ENCODE assay signal across 16 cellular contexts in genomic region chr12:51021694-51022093, GRCh38. TPM values are rescaled to one million over a fixed set of nuclear protein-coding genes. Genes with fewer than 3 reads are reported as not detected.
A peak's percentile ranks its signal among the peaks of the same experiment; 100 is the strongest.
DNase-seq lines count a peak whose midpoint lies in the region; ATAC-seq, FAIRE-seq and TF ChIP-seq lines count a peak whose summit lies in the region.
"Had no signal": no experiment of that assay in that cellular context is flagged by ENCODE, and none has a peak within 500 bp of the region (broad histone marks: within the 10 kb centered on the region; RNA-seq: fewer than 3 reads in every experiment).

No MANE protein-coding gene starts in this region.

- no peaks in the 10 kb centered on the region for H3K9me3 ChIP-seq in OCI-LY1 (ENCODE audit: low read length)
- no peaks in the 10 kb centered on the region for H3K9me3 ChIP-seq in GM12878 (replicated peaks; ENCODE audit: control insufficient read depth, insufficient read depth, low read length)
- H3K9me3 ChIP-seq in trophoblast cell (ENCODE audit: insufficient read depth, low read depth, low read length): no peaks in the 10 kb centered on the region
- H3K9me3 ChIP-seq: colonic mucosa had no signal

- no peak overlapping the region for H3K23ac ChIP-seq in trophoblast cell (ENCODE audit: low read length)

- H4K20me1 ChIP-seq in OCI-LY1 (ENCODE audit: insufficient read depth, low read length): no peaks in the 10 kb centered on the region
- no peaks in the 10 kb centered on the region for H4K20me1 ChIP-seq in GM12878 (ENCODE audit: control insufficient read depth, insufficient read depth)

- DNase-seq in activated CD4-positive, alpha-beta T cell treated with anti-CD3 and anti-CD28 coated beads for 36 hours: no peak
- no peak for DNase-seq in activated CD4-positive, alpha-beta T cell treated with anti-CD3 and anti-CD28 coated beads for 48 hours
- DNase-seq in GM12878 (ENCODE audit: low read depth, low spot score): no peak
- DNase-seq in trophoblast cell: no peak
- DNase-seq in NCI-H226: no peak
- no peak for DNase-seq in HEK293T (ENCODE audit: extremely low spot score)
- DNase-seq: activated naive CD4-positive, alpha-beta T cell treated with anti-CD3 and anti-CD28 coated beads, Interleukin-2, amount 50 U/mL, for 16 hours; colonic mucosa; GM23248; NCI-H1048; NCI-H510A treated with DMSO at 0.1 percent for 48 hours had no signal

- TF ChIP-seq RAD21 in GM12878 (IDR thresholded peaks at IDR 0.05; ENCODE audit: insufficient read depth, low read depth, low read length): no peak

- no peak overlapping the region for H2BK12ac ChIP-seq in trophoblast cell (ENCODE audit: low read length)

- H3K4me1 Mint-ChIP-seq in activated CD4-positive, alpha-beta T cell treated with anti-CD3 and anti-CD28 coated beads for 36 hours: peaks cover 68% of the 10 kb centered on the region

- H2BK5ac ChIP-seq in trophoblast cell (ENCODE audit: low read depth, low read length, poor library complexity): no peak overlapping the region

- no peak for TF ChIP-seq CTCF in OCI-LY1 (IDR thresholded peaks at IDR 0.05; ENCODE audit: low read length)
- TF ChIP-seq CTCF in GM12878 (IDR thresholded peaks at IDR 0.05 in 2 of 3, conservative IDR thresholded peaks at IDR 0.05 in 1 of 3; ENCODE audit: control insufficient read depth in 2 of 3, extremely low read depth in 1 of 3, insufficient read depth in 1 of 3, low read depth in 3 of 3, low read length in 3 of 3): no peak

- H2BK120ac ChIP-seq in trophoblast cell (ENCODE audit: insufficient read depth, low read length, poor library complexity): no peak overlapping the region

- H3K79me2 ChIP-seq in OCI-LY1 (ENCODE audit: insufficient read depth, low read length): peaks cover 84% of the 10 kb centered on the region
- peaks cover 47% of the 10 kb centered on the region for H3K79me2 ChIP-seq in GM12878 (ENCODE audit: control insufficient read depth, insufficient read depth, low read length)
- H3K79me2 ChIP-seq in trophoblast cell (ENCODE audit: control insufficient read depth, insufficient read depth, low read length, poor library complexity): peaks cover 11% of the 10 kb centered on the region

- peak overlapping the region; percentile 2 for H3K4ac ChIP-seq in trophoblast cell (ENCODE audit: low read depth, low read length)

- TF ChIP-seq EP300 in GM12878 (IDR thresholded peaks at IDR 0.05; ENCODE audit: borderline replicate concordance in 1 of 2, control insufficient read depth in 1 of 2, low read depth in 2 of 2, low read length in 2 of 2): no peak

- no peak overlapping the region for H2AK5ac ChIP-seq in trophoblast cell (ENCODE audit: low read length)

- no TSS peak for BruUV-seq in GM12878 (replicated peaks; lab: Mats Ljungman, UMichigan)

- H4K91ac ChIP-seq in trophoblast cell (ENCODE audit: low read depth, low read length): no peak overlapping the region

- no peak overlapping the region for H3K9ac ChIP-seq in OCI-LY1 (ENCODE audit: low read length)
- no peak overlapping the region for H3K9ac ChIP-seq in GM12878 (ENCODE audit: control insufficient read depth, insufficient read depth, low read length)
- no peak overlapping the region for H3K9ac ChIP-seq in trophoblast cell (ENCODE audit: low read length)
- H3K9ac ChIP-seq: GM23248 had no signal

- no peak for TF ChIP-seq POLR2A in GM12878 (IDR thresholded peaks at IDR 0.05; ENCODE audit: low read depth, low read length)

- H3K4me3 ChIP-seq in OCI-LY1 (ENCODE audit: low read depth, low read length, poor library complexity, severe bottlenecking): no peak overlapping the region
- no peak overlapping the region for H3K4me3 ChIP-seq in GM12878
- H3K4me3 ChIP-seq in trophoblast cell (ENCODE audit: low read depth, low read length): no peak overlapping the region
- H3K4me3 ChIP-seq: colonic mucosa, GM23248 had no signal

- H3K27ac Mint-ChIP-seq in activated CD4-positive, alpha-beta T cell treated with anti-CD3 and anti-CD28 coated beads for 36 hours: peak overlapping the region; percentile 72

- no peaks in the 10 kb centered on the region for H3K9me2 ChIP-seq in OCI-LY1 (ENCODE audit: low read depth, low read length)

- peaks cover 24% of the 10 kb centered on the region for H3K36me3 Mint-ChIP-seq in activated CD4-positive, alpha-beta T cell treated with anti-CD3 and anti-CD28 coated beads for 36 hours (ENCODE audit: low read depth)
- H3K36me3 Mint-ChIP-seq: type B pancreatic cell had no signal

- POLR2A ChIA-PET in activated CD4-positive, alpha-beta T cell treated with anti-CD3 and anti-CD28 coated beads for 36 hours (lab: Charles Lee): interaction anchor here (0.6 to 1.4 kb wide), 5 partner anchors 11 to 369 kb away, joined by 3 to 18 read pairs (median 4); partner anchors contain the start of gene GALNT6
- POLR2A ChIA-PET in GM12878 (lab: Charles Lee) (interaction anchor here (0.6 to 1.1 kb wide), 3 partner anchors 9 to 27 kb away, joined by 3 to 5 read pairs (median 4); partner anchors contain the start of gene LETMD1), HEK293T (lab: Yijun Ruan, JAX) (interaction anchor here (0.7 kb wide), 1 partner anchor 27 kb away, joined by 3 read pairs; the partner anchor contains the start of gene LETMD1)

- H3K79me1 ChIP-seq in trophoblast cell (ENCODE audit: low read length): peaks cover 16% of the 10 kb centered on the region

- H3K4me1 ChIP-seq in OCI-LY1 (ENCODE audit: insufficient read depth, low read length, severe bottlenecking) (peaks cover 56% of the 10 kb centered on the region), GM12878 (ENCODE audit: control insufficient read depth, insufficient read depth, low read length) (peaks cover 14% of the 10 kb centered on the region; the same call in 1 of the 2 replicates), trophoblast cell (ENCODE audit: control insufficient read depth in 1 of 2, insufficient read depth in 2 of 2, low read length in 2 of 2) (peaks cover 7 to 8% of the 10 kb centered on the region in 2 experiments)
- H3K4me1 ChIP-seq: colonic mucosa had no signal

- in situ Hi-C loops in GM12878 (cut with MboI): no loop called here

- H2AFZ ChIP-seq in OCI-LY1 (ENCODE audit: low read length) (no peak overlapping the region), GM12878 (ENCODE audit: control insufficient read depth, low read depth, low read length) (no peak overlapping the region), trophoblast cell (ENCODE audit: insufficient read depth, low read length, poor library complexity) (no peak overlapping the region)
- H2AFZ ChIP-seq: GM23248 had no signal

- no peak overlapping the region for H3K18ac ChIP-seq in trophoblast cell (ENCODE audit: low read length)

- H3K36me3 ChIP-seq in OCI-LY1 (ENCODE audit: insufficient read depth, low read length) (0 out of 2 replicates have a peak, but pooled peaks cover 3% of the 10 kb centered on the region), GM12878 (ENCODE audit: control insufficient read depth in 2 of 2, insufficient read depth in 2 of 2, low read length in 1 of 2) (no peaks in the 10 kb centered on the region), trophoblast cell (ENCODE audit: control insufficient read depth in 1 of 2, insufficient read depth in 2 of 2, low read length in 2 of 2) (peaks cover 0 to 2% of the 10 kb centered on the region in 2 experiments)
- H3K36me3 ChIP-seq: colonic mucosa had no signal

- no peak overlapping the region for H3K14ac ChIP-seq in trophoblast cell (ENCODE audit: low read length)

- no peak for FAIRE-seq in GM12878 (lab: Jason Lieb, UNC)
- FAIRE-seq: A204.1 had no signal

- SMC1A ChIA-PET in GM12878 (lab: Charles Lee; ENCODE audit: uncharacterized antibody, unreplicated experiment): interaction anchor here (0.6 to 2.1 kb wide), 11 partner anchors 9 to 1223 kb away, joined by 3 to 13 read pairs (median 3); no protein-coding TSS in a partner anchor

- H3K9me3 Mint-ChIP-seq in activated CD4-positive, alpha-beta T cell treated with anti-CD3 and anti-CD28 coated beads for 36 hours (ENCODE audit: low read depth): no peaks in the 10 kb centered on the region
- H3K9me3 Mint-ChIP-seq: type B pancreatic cell had no signal

- intact Hi-C loops in activated CD4-positive, alpha-beta T cell treated with anti-CD3 and anti-CD28 coated beads for 36 hours (cut with DNase I, micrococcal nuclease): loop anchor here in 1 of 2 experiments (10.0 kb wide), 2 partner anchors 517 to 797 kb away; partner anchors contain the start of gene DIP2B
- intact Hi-C loops in GM12878 (cut with micrococcal nuclease; ENCODE audit: unreplicated experiment): no loop called here

- peak overlapping the region; percentile 52 for H3K4me3 Mint-ChIP-seq in activated CD4-positive, alpha-beta T cell treated with anti-CD3 and anti-CD28 coated beads for 36 hours
- H3K4me3 Mint-ChIP-seq: type B pancreatic cell had no signal

- H3F3A ChIP-seq in OCI-LY1 (ENCODE audit: insufficient read depth, low read length): no peaks in the 10 kb centered on the region

- peak overlapping the region; percentile 26; the same call in 1 of the 2 replicates for H3K4me2 ChIP-seq in OCI-LY1 (ENCODE audit: low read length)
- H3K4me2 ChIP-seq in GM12878 (ENCODE audit: control insufficient read depth, insufficient read depth): peak overlapping the region; percentile 65
- H3K4me2 ChIP-seq in trophoblast cell (ENCODE audit: low read length): no peak overlapping the region

- RAD21 ChIA-PET in GM12878 (lab: Charles Lee; ENCODE audit: unreplicated experiment): interaction anchor here (0.9 to 2.7 kb wide), 12 partner anchors 9 to 320 kb away, joined by 3 to 14 read pairs (median 4); no protein-coding TSS in a partner anchor

- CTCF ChIA-PET in activated CD4-positive, alpha-beta T cell treated with anti-CD3 and anti-CD28 coated beads for 36 hours (lab: Charles Lee): interaction anchor here (0.7 to 6.1 kb wide), 5 partner anchors 10 to 330 kb away, joined by 3 to 40 read pairs (median 3); no protein-coding TSS in a partner anchor
- CTCF ChIA-PET in GM12878 (lab: Yijun Ruan, JAX) (interaction anchor here (0.6 to 2.0 kb wide), 9 partner anchors 9 to 1414 kb away, joined by 3 to 12 read pairs (median 4); partner anchors contain the start of gene ATF1), HEK293T (lab: Yijun Ruan, JAX) (interaction anchor here (0.5 kb wide), 1 partner anchor 589 kb away, joined by 3 read pairs; no protein-coding TSS in a partner anchor)

- 0% methylated on average over 1 of the region's 1 CpG for WGBS in GM12878 (ENCODE audit: insufficient coverage, insufficient replicate concordance, low lambda C conversion rate, missing lambda C conversion rate)
- WGBS in trophoblast cell (ENCODE audit: extremely low coverage, insufficient coverage, insufficient read length): no CpG with 5 or more reads among the region's 1 CpG

- H3K27me3 Mint-ChIP-seq in activated CD4-positive, alpha-beta T cell treated with anti-CD3 and anti-CD28 coated beads for 36 hours: no peaks in the 10 kb centered on the region
- H3K27me3 Mint-ChIP-seq: type B pancreatic cell had no signal

- H3K27ac ChIP-seq in OCI-LY1 (ENCODE audit: low read depth, low read length, poor library complexity, severe bottlenecking): peak overlapping the region; percentile 20
- no peak overlapping the region for H3K27ac ChIP-seq in GM12878 (ENCODE audit: control insufficient read depth, insufficient read depth)
- no peak overlapping the region for H3K27ac ChIP-seq in trophoblast cell (ENCODE audit: low read depth, low read length)
- H3K27ac ChIP-seq: colonic mucosa, GM23248 had no signal

- no peak for ATAC-seq in activated CD4-positive, alpha-beta T cell treated with anti-CD3 and anti-CD28 coated beads for 36 hours
- no peak for ATAC-seq in GM12878
- no peak for ATAC-seq in GM21737 (IDR thresholded peaks at IDR 0.05; ENCODE audit: unreplicated experiment)
- ATAC-seq: Right ventricle myocardium inferior had no signal

- no peaks in the 10 kb centered on the region for H3K27me3 ChIP-seq in OCI-LY1 (ENCODE audit: insufficient read depth, low read length)
- no peaks in the 10 kb centered on the region for H3K27me3 ChIP-seq in GM12878 (replicated peaks in 1 of 2; ENCODE audit: control insufficient read depth in 2 of 2, insufficient read depth in 2 of 2, low read length in 1 of 2)
- H3K27me3 ChIP-seq in trophoblast cell (ENCODE audit: insufficient read depth, low read length): no peaks in the 10 kb centered on the region
- H3K27me3 ChIP-seq: colonic mucosa had no signal

- H4K12ac ChIP-seq in trophoblast cell (ENCODE audit: low read depth, low read length): no peak overlapping the region

- H4K8ac ChIP-seq in trophoblast cell (ENCODE audit: low read depth, low read length): no peak overlapping the region

RNA-seq across cellular contexts. Expression of gene SLC11A2, which starts 4.5 kb away (rescaled TPM):
- total RNA-seq in activated CD4-positive, alpha-beta T cell treated with anti-CD3 and anti-CD28 coated beads for 36 hours: 10 to 100 TPM; 31.0 to 32.9 TPM
- total RNA-seq in GM12878 (2013; cell fraction: nucleolus; rRNA removed): 123 and 135 TPM in 2 replicates
- total RNA-seq in GM12878 (2014; rRNA removed) (22.1 and 22.2 TPM in 2 replicates), GM12878 (2014; rRNA removed; fragmentation: Illumina TruSeq; extraction: Trizol) (15.2 and 17.7 TPM in 2 replicates), GM12878 (2021) (13.4 and 19.0 TPM in 2 replicates)
- polyA plus RNA-seq in GM12878 (2011; ENCODE audit: low read depth): 10.6 TPM
- polyA plus RNA-seq in GM12878 (2011; rRNA removed) (27.5 and 29.4 TPM in 2 replicates), GM12878 (2014; fragmentation: Illumina TruSeq; extraction: Trizol) (15.1 and 21.3 TPM in 2 replicates), GM12878 (2014; fragmentation: Nextera tagmentation; extraction: Ambion mirVana) (1 to 10 TPM; 6.2 to 9.0 TPM), GM12878 (2014; rRNA removed) (16.0 and 19.3 TPM in 2 replicates), GM12878 (2016; fragmentation: Nextera tagmentation; extraction: Ambion mirVana) (10 to 100 TPM; 14.5 to 15.9 TPM)
- 17.6 and 23.7 TPM in 2 replicates for polyA plus RNA-seq in GM12878 (2011; cell fraction: cytosol; rRNA removed)
- polyA plus RNA-seq in GM12878 (2011; cell fraction: nucleus; rRNA removed): 46.6 and 57.2 TPM in 2 replicates
- 11.2 and 13.6 TPM in 2 replicates for polyA plus RNA-seq in GM12878 (2012)
- polyA minus RNA-seq in GM12878 (2011; rRNA and poly(A)+ RNA removed): 41.2 and 50.5 TPM in 2 replicates
- polyA minus RNA-seq in GM12878 (2011; cell fraction: cytosol; rRNA and poly(A)+ RNA removed): 4.1 and 12.2 TPM in 2 replicates
- polyA minus RNA-seq in GM12878 (2011; cell fraction: nucleus; rRNA and poly(A)+ RNA removed): 24.5 and 55.5 TPM in 2 replicates
- 33.1 and 33.8 TPM in 2 replicates for polyA plus RNA-seq in trophoblast cell (2013)

RNA-seq across cellular contexts. Expression of gene LETMD1, which starts 26.4 kb away (rescaled TPM):
- total RNA-seq in activated CD4-positive, alpha-beta T cell treated with anti-CD3 and anti-CD28 coated beads for 36 hours: 10 to 100 TPM; 69.6 to 79.6 TPM
- 184 and 193 TPM in 2 replicates for total RNA-seq in GM12878 (2013; cell fraction: nucleolus; rRNA removed)
- total RNA-seq in GM12878 (2014; rRNA removed): 59.9 and 72.0 TPM in 2 replicates
- 54.9 and 58.3 TPM in 2 replicates for total RNA-seq in GM12878 (2014; rRNA removed; fragmentation: Illumina TruSeq; extraction: Trizol)
- 44.7 and 48.1 TPM in 2 replicates for total RNA-seq in GM12878 (2021)
- 67.3 TPM for polyA plus RNA-seq in GM12878 (2011; ENCODE audit: low read depth)
- 115 and 116 TPM in 2 replicates for polyA plus RNA-seq in GM12878 (2011; rRNA removed)
- 98.4 and 120 TPM in 2 replicates for polyA plus RNA-seq in GM12878 (2011; cell fraction: cytosol; rRNA removed)
- 100 and 108 TPM in 2 replicates for polyA plus RNA-seq in GM12878 (2011; cell fraction: nucleus; rRNA removed)
- polyA plus RNA-seq in GM12878 (2012): 70.1 and 80.3 TPM in 2 replicates
- polyA plus RNA-seq in GM12878 (2014; fragmentation: Illumina TruSeq; extraction: Trizol): 91.2 and 91.8 TPM in 2 replicates
- polyA plus RNA-seq in GM12878 (2014; fragmentation: Nextera tagmentation; extraction: Ambion mirVana): 10 to 100 TPM; 36.5 to 37.1 TPM
- 79.0 and 82.6 TPM in 2 replicates for polyA plus RNA-seq in GM12878 (2014; rRNA removed)
- polyA plus RNA-seq in GM12878 (2016; fragmentation: Nextera tagmentation; extraction: Ambion mirVana): 10 to 100 TPM; 30.3 to 33.7 TPM
- 114 and 123 TPM in 2 replicates for polyA minus RNA-seq in GM12878 (2011; rRNA and poly(A)+ RNA removed)
- polyA minus RNA-seq in GM12878 (2011; cell fraction: cytosol; rRNA and poly(A)+ RNA removed): 24.1 and 27.3 TPM in 2 replicates
- 42.1 and 53.9 TPM in 2 replicates for polyA minus RNA-seq in GM12878 (2011; cell fraction: nucleus; rRNA and poly(A)+ RNA removed)
- 21.3 TPM in 2 replicates for polyA plus RNA-seq in trophoblast cell (2013)
